14 cellular contexts compared by ENCODE assay signal in the genomic region with DNA sequence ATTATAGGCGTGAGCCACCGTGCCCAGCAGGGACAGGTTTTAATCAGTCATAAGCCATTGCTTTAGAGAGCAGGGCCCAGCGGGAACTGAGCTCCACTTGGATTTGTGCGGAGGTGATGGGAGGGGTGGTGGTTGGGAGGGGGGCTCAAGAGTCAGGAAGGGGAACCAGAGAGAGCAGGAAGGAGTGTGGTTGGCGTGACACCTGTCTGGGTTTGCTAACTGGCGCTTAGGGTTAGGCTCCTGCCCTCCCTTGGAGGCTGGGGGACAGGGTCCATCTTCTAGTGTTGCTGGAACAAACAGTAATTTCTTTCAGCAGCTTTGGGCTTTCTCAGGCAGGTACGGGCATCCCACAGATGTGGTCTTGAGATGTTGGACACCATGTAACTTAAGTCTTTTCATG. TPM values are rescaled to one million over a fixed set of nuclear protein-coding genes. Genes with fewer than 3 reads are reported as not detected.
DNase-seq lines count a peak whose midpoint lies in the region; ATAC-seq, FAIRE-seq and TF ChIP-seq lines count a peak whose summit lies in the region.
"Had no signal": no experiment of that assay in that cellular context is flagged by ENCODE, and none has a peak within 500 bp of the region (broad histone marks: within the 10 kb centered on the region; RNA-seq: fewer than 3 reads in every experiment).

No MANE protein-coding gene starts in this region.

- peak overlapping the region; percentile 85 for H3K27ac ChIP-seq in upper lobe of right lung
- no peak overlapping the region for H3K27ac ChIP-seq in MM.1S (ENCODE audit: low read length)
- H3K27ac ChIP-seq in pancreas: no peak overlapping the region
- H3K27ac ChIP-seq: PC-9 had no signal

- H3K27ac Mint-ChIP-seq in stimulated activated naive CD8-positive, alpha-beta T cell treated with anti-CD3 and anti-CD28 coated beads, Interleukin-15, Interleukin-2, amounts not matched to agents 100 ng/mL and 50 ng/mL, for 24 hours: peak overlapping the region; percentile 74
- peak overlapping the region in 4 of 6 donors; percentile 47 to 73 (median 49) for H3K27ac Mint-ChIP-seq in naive B cell

- peaks cover 32% of the 10 kb centered on the region for H3K4me1 Mint-ChIP-seq in stimulated activated naive CD8-positive, alpha-beta T cell treated with anti-CD3 and anti-CD28 coated beads, Interleukin-15, Interleukin-2, amounts not matched to agents 100 ng/mL and 50 ng/mL, for 24 hours (ENCODE audit: low read depth)
- H3K4me1 Mint-ChIP-seq in naive B cell: peaks cover 40 to 71% (median 70%) of the 10 kb centered on the region in 3 donors

- no peaks in the 10 kb centered on the region for H4K20me1 ChIP-seq in MM.1S (ENCODE audit: insufficient read depth, low read length)

- H3K79me2 ChIP-seq in MM.1S (ENCODE audit: low read length): no peaks in the 10 kb centered on the region

- intact Hi-C loops in upper lobe of right lung (cut with DNase I): no loop called here
- intact Hi-C loops in pancreas (cut with DNase I): no loop called here

- peaks cover 5% of the 10 kb centered on the region for H3K27me3 Mint-ChIP-seq in stimulated activated naive CD8-positive, alpha-beta T cell treated with anti-CD3 and anti-CD28 coated beads, Interleukin-15, Interleukin-2, amounts not matched to agents 100 ng/mL and 50 ng/mL, for 24 hours
- H3K27me3 Mint-ChIP-seq in naive B cell: no peaks in the 10 kb centered on the region

- no peak for TF ChIP-seq CTCF in upper lobe of right lung (IDR thresholded peaks at IDR 0.05)
- no peak for TF ChIP-seq CTCF in MM.1S (IDR thresholded peaks at IDR 0.05; ENCODE audit: low read length)
- TF ChIP-seq CTCF in pancreas (IDR thresholded peaks at IDR 0.05): no peak

- no peak overlapping the region for H3K9ac ChIP-seq in MM.1S (ENCODE audit: low read length)

- no peak for FAIRE-seq in pancreas (lab: Jason Lieb, UNC)
- FAIRE-seq: A204.1 had no signal

- no peak overlapping the region for H2AFZ ChIP-seq in MM.1S (ENCODE audit: low read length)
- H2AFZ ChIP-seq: PC-9 had no signal

- no peak for ATAC-seq in stimulated activated naive CD8-positive, alpha-beta T cell treated with anti-CD3 and anti-CD28 coated beads, Interleukin-15, Interleukin-2, amounts not matched to agents 100 U/mL and 50 U/mL, for 24 hours
- ATAC-seq in naive B cell (ENCODE audit: low read depth in 2 of 2) (no peak), upper lobe of right lung (no peak), HG02938 (IDR thresholded peaks at IDR 0.05; ENCODE audit: unreplicated experiment) (no peak), pancreas (no peak)

- H3K4me3 ChIP-seq in upper lobe of right lung (no peak overlapping the region), MM.1S (ENCODE audit: low read length) (no peak overlapping the region), pancreas (no peak overlapping the region)
- H3K4me3 ChIP-seq: PC-9 had no signal

- no peaks in the 10 kb centered on the region for H3K36me3 Mint-ChIP-seq in stimulated activated naive CD8-positive, alpha-beta T cell treated with anti-CD3 and anti-CD28 coated beads, Interleukin-15, Interleukin-2, amounts not matched to agents 100 ng/mL and 50 ng/mL, for 24 hours (ENCODE audit: low read depth)
- no peaks in the 10 kb centered on the region for H3K36me3 Mint-ChIP-seq in naive B cell

- peaks cover 23% of the 10 kb centered on the region for H3K4me1 ChIP-seq in upper lobe of right lung
- H3K4me1 ChIP-seq in MM.1S (ENCODE audit: low read length): no peaks in the 10 kb centered on the region
- peaks cover 13 to 26% (median 16%) of the 10 kb centered on the region in 3 donors for H3K4me1 ChIP-seq in pancreas

- no peaks in the 10 kb centered on the region for H3F3A ChIP-seq in MM.1S (ENCODE audit: insufficient read depth, low read length)

- no peaks in the 10 kb centered on the region for H3K27me3 ChIP-seq in upper lobe of right lung
- no peaks in the 10 kb centered on the region for H3K27me3 ChIP-seq in MM.1S (replicated peaks; ENCODE audit: insufficient read depth, low read length)
- H3K27me3 ChIP-seq in pancreas: no peaks in the 10 kb centered on the region

- H3K4me2 ChIP-seq in MM.1S (ENCODE audit: low read depth, low read length): no peak overlapping the region
- H3K4me2 ChIP-seq: PC-9 had no signal

- no peaks in the 10 kb centered on the region for H3K9me3 Mint-ChIP-seq in stimulated activated naive CD8-positive, alpha-beta T cell treated with anti-CD3 and anti-CD28 coated beads, Interleukin-15, Interleukin-2, amounts not matched to agents 100 ng/mL and 50 ng/mL, for 24 hours
- H3K9me3 Mint-ChIP-seq in naive B cell: no peaks in the 10 kb centered on the region

- H3K9me3 ChIP-seq in upper lobe of right lung (no peaks in the 10 kb centered on the region), MM.1S (replicated peaks; ENCODE audit: insufficient read depth, low read length) (no peaks in the 10 kb centered on the region), pancreas (no peaks in the 10 kb centered on the region)

- 90 to 93% methylated on average over 7 of the region's 7 CpGs for WGBS in pancreas, 2 donors

- no peaks in the 10 kb centered on the region for H3K9me2 ChIP-seq in MM.1S (replicated peaks; ENCODE audit: insufficient read depth, low read length)

- H3K4me3 Mint-ChIP-seq in stimulated activated naive CD8-positive, alpha-beta T cell treated with anti-CD3 and anti-CD28 coated beads, Interleukin-15, Interleukin-2, amounts not matched to agents 100 ng/mL and 50 ng/mL, for 24 hours: no peak overlapping the region
- H3K4me3 Mint-ChIP-seq in naive B cell: peak overlapping the region in 4 of 8 donors; percentile 36 to 50 (median 44)

- H3K36me3 ChIP-seq in upper lobe of right lung (peaks cover under 1% of the 10 kb centered on the region), MM.1S (replicated peaks; ENCODE audit: insufficient read depth, low read length) (no peaks in the 10 kb centered on the region), pancreas (no peaks in the 10 kb centered on the region)

- no peak for DNase-seq in stimulated activated naive CD8-positive, alpha-beta T cell treated with anti-CD3 and anti-CD28 coated beads, Interleukin-15, Interleukin-2, amounts not matched to agents 100 U/mL and 50 U/mL, for 24 hours
- DNase-seq in NCI-H82 (lab: John Stamatoyannopoulos, UW) (peak; percentile 84), naive B cell (no peak), upper lobe of right lung (no peak), MM.1S (no peak), pancreas (no peak)
- DNase-seq: COR-L47, H7, NCI-H1048, NCI-H146, PC-9 had no signal

RNA-seq across cellular contexts. Expression of a gene that starts 7.5 kb away (rescaled TPM):
- 10 to 100 TPM; 11.5 to 16.9 (median 13.2) TPM for polyA plus RNA-seq in naive B cell (ENCODE audit: low read depth in 6 of 6)
- total RNA-seq in upper lobe of right lung: 329 TPM
- total RNA-seq in pancreas: 10 to 100 TPM; 33.7 to 80.2 (median 45.3) TPM
- 10 to 100 TPM; 22.3 to 37.3 TPM for polyA plus RNA-seq in pancreas
